In genomic region chr16:26606381-26607150, GRCh38 we compare ENCODE assay signal across 23 cellular contexts.
DNase-seq lines count a peak whose midpoint lies in the region; ATAC-seq and TF ChIP-seq lines count a peak whose summit lies in the region.
"Had no signal": no experiment of that assay in that cellular context is flagged by ENCODE, and none has a peak within 500 bp of the region (broad histone marks: within the 10 kb centered on the region; RNA-seq: fewer than 3 reads in every experiment).

No MANE protein-coding gene starts in this region.

- peaks cover 0 to 17% (median 0%) of the 10 kb centered on the region in 4 donors for H3K27me3 ChIP-seq in esophagus muscularis mucosa
- H3K27me3 ChIP-seq in thyroid gland: no peaks in the 10 kb centered on the region
- H3K27me3 ChIP-seq: Peyer's patch had no signal

- H3K4me3 ChIP-seq in esophagus muscularis mucosa (no peak overlapping the region), thyroid gland (replicated peaks in 1 of 3) (no peak overlapping the region)
- H3K4me3 ChIP-seq: GM12878, GM23338, Peyer's patch, SK-N-MC had no signal

- no peak for ATAC-seq in activated naive CD8-positive, alpha-beta T cell treated with anti-CD3 and anti-CD28 coated beads, Interleukin-2, amount 10 ng/mL, durations not matched to agents 7 days and 5 days (ENCODE audit: low read depth)
- no peak for ATAC-seq in activated naive CD8-positive, alpha-beta T cell treated with anti-CD3 and anti-CD28 coated beads, Interleukin-2, amount 50 U/mL, for 24 hours
- no peak for ATAC-seq in HG02981 (IDR thresholded peaks at IDR 0.05; ENCODE audit: unreplicated experiment)
- ATAC-seq in GM21723 (IDR thresholded peaks at IDR 0.05; ENCODE audit: unreplicated experiment): no peak
- ATAC-seq: GM12878, GM23338 had no signal

- H3K36me3 Mint-ChIP-seq in T-helper 2 cell treated with Interferon-gamma antibody and Interleukin-4, amounts not matched to agents 5 μg/mL and 100 μg/mL, for 36 hours (ENCODE audit: low read depth): peaks cover 7% of the 10 kb centered on the region
- peaks cover 10% of the 10 kb centered on the region for H3K36me3 Mint-ChIP-seq in activated naive CD8-positive, alpha-beta T cell treated with anti-CD3 and anti-CD28 coated beads, Interleukin-2, amount 10 ng/mL, durations not matched to agents 7 days and 5 days
- peaks cover 2% of the 10 kb centered on the region for H3K36me3 Mint-ChIP-seq in activated naive CD8-positive, alpha-beta T cell treated with anti-CD3 and anti-CD28 coated beads, Interleukin-2, amount 50 U/mL, for 24 hours (ENCODE audit: low read depth)
- H3K36me3 Mint-ChIP-seq: CD4-positive, alpha-beta memory T cell had no signal

- H3K27ac ChIP-seq in esophagus muscularis mucosa (replicated peaks in 1 of 4): no peak overlapping the region
- peak overlapping the region in 2 of 3 donors; percentile 73 to 83 for H3K27ac ChIP-seq in thyroid gland
- H3K27ac ChIP-seq: Peyer's patch, SK-N-MC had no signal

- peaks cover 11% of the 10 kb centered on the region for H3K27me3 Mint-ChIP-seq in T-helper 2 cell treated with Interferon-gamma antibody and Interleukin-4, amounts not matched to agents 5 μg/mL and 100 μg/mL, for 36 hours (ENCODE audit: low read depth)
- no peaks in the 10 kb centered on the region for H3K27me3 Mint-ChIP-seq in activated naive CD8-positive, alpha-beta T cell treated with anti-CD3 and anti-CD28 coated beads, Interleukin-2, amount 10 ng/mL, durations not matched to agents 7 days and 5 days
- H3K27me3 Mint-ChIP-seq in activated naive CD8-positive, alpha-beta T cell treated with anti-CD3 and anti-CD28 coated beads, Interleukin-2, amount 50 U/mL, for 24 hours: peaks cover 18% of the 10 kb centered on the region

- TF ChIP-seq CTCF in esophagus muscularis mucosa (IDR thresholded peaks at IDR 0.05): no peak
- TF ChIP-seq CTCF in thyroid gland (IDR thresholded peaks at IDR 0.05): no peak

- no peak for TF ChIP-seq EP300 in esophagus muscularis mucosa (IDR thresholded peaks at IDR 0.05)

- TF ChIP-seq POLR2A in esophagus muscularis mucosa (IDR thresholded peaks at IDR 0.05; ENCODE audit: low read depth) (no peak), thyroid gland (IDR thresholded peaks at IDR 0.05) (no peak)

- peaks cover 43% of the 10 kb centered on the region for H3K4me1 Mint-ChIP-seq in T-helper 2 cell treated with Interferon-gamma antibody and Interleukin-4, amounts not matched to agents 5 μg/mL and 100 μg/mL, for 36 hours (ENCODE audit: low read depth)
- peaks cover 23% of the 10 kb centered on the region for H3K4me1 Mint-ChIP-seq in activated naive CD8-positive, alpha-beta T cell treated with anti-CD3 and anti-CD28 coated beads, Interleukin-2, amount 10 ng/mL, durations not matched to agents 7 days and 5 days
- H3K4me1 Mint-ChIP-seq in activated naive CD8-positive, alpha-beta T cell treated with anti-CD3 and anti-CD28 coated beads, Interleukin-2, amount 50 U/mL, for 24 hours: peaks cover 9% of the 10 kb centered on the region
- H3K4me1 Mint-ChIP-seq: GM23338, H9 had no signal

- no peak overlapping the region for H3K4me3 Mint-ChIP-seq in T-helper 2 cell treated with Interferon-gamma antibody and Interleukin-4, amounts not matched to agents 5 μg/mL and 100 μg/mL, for 36 hours
- H3K4me3 Mint-ChIP-seq in activated naive CD8-positive, alpha-beta T cell treated with anti-CD3 and anti-CD28 coated beads, Interleukin-2, amount 10 ng/mL, durations not matched to agents 7 days and 5 days: no peak overlapping the region
- no peak overlapping the region for H3K4me3 Mint-ChIP-seq in activated naive CD8-positive, alpha-beta T cell treated with anti-CD3 and anti-CD28 coated beads, Interleukin-2, amount 50 U/mL, for 24 hours
- H3K4me3 Mint-ChIP-seq: CD4-positive, alpha-beta memory T cell; GM23338; H9 had no signal

- H3K4me1 ChIP-seq in esophagus muscularis mucosa (no peaks in the 10 kb centered on the region), thyroid gland (peaks cover 16 to 29% of the 10 kb centered on the region in 2 donors)
- H3K4me1 ChIP-seq: Peyer's patch had no signal

- no peak for DNase-seq in T-helper 2 cell treated with Interferon-gamma antibody and Interleukin-4, amounts not matched to agents 5 μg/mL and 100 μg/mL, for 36 hours (ENCODE audit: low spot score)
- DNase-seq in T-helper 2 cell (no peak), esophagus muscularis mucosa (ENCODE audit: extremely low spot score) (peak; percentile 90), thyroid gland (no peak)
- DNase-seq in activated naive CD8-positive, alpha-beta T cell treated with anti-CD3 and anti-CD28 coated beads, Interleukin-2, amount 10 ng/mL, durations not matched to agents 7 days and 5 days: no peak
- DNase-seq in activated naive CD8-positive, alpha-beta T cell treated with anti-CD3 and anti-CD28 coated beads, Interleukin-2, amount 50 U/mL, for 24 hours: no peak
- DNase-seq: C1 segment of cervical spinal cord; Caco-2; CD4-positive, alpha-beta memory T cell; EL; GDM1; H9; KBM-7; MM.1S; NCI-H446 treated with DMSO at 0.1 percent for 48 hours; NCI-H69; Peyer's patch; SIG-M5 had no signal

- peak overlapping the region; percentile 27 for H3K27ac Mint-ChIP-seq in T-helper 2 cell treated with Interferon-gamma antibody and Interleukin-4, amounts not matched to agents 5 μg/mL and 100 μg/mL, for 36 hours
- H3K27ac Mint-ChIP-seq in activated naive CD8-positive, alpha-beta T cell treated with anti-CD3 and anti-CD28 coated beads, Interleukin-2, amount 10 ng/mL, durations not matched to agents 7 days and 5 days: peak overlapping the region; percentile 66
- no peak overlapping the region for H3K27ac Mint-ChIP-seq in activated naive CD8-positive, alpha-beta T cell treated with anti-CD3 and anti-CD28 coated beads, Interleukin-2, amount 50 U/mL, for 24 hours
- H3K27ac Mint-ChIP-seq: GM23338 had no signal

- POLR2A ChIA-PET in activated naive CD8-positive, alpha-beta T cell treated with anti-CD3 and anti-CD28 coated beads, Interleukin-2, amount 10 ng/mL, durations not matched to agents 7 days and 5 days (lab: Charles Lee): interaction anchor here (1.2 kb wide), 1 partner anchor 8 kb away, joined by 4 read pairs; no protein-coding TSS in a partner anchor

- no peaks in the 10 kb centered on the region for H3K9me3 ChIP-seq in esophagus muscularis mucosa
- H3K9me3 ChIP-seq in thyroid gland: no peaks in the 10 kb centered on the region
- H3K9me3 ChIP-seq: Caco-2, Peyer's patch had no signal

- peaks cover 8% of the 10 kb centered on the region for H3K9me3 Mint-ChIP-seq in T-helper 2 cell treated with Interferon-gamma antibody and Interleukin-4, amounts not matched to agents 5 μg/mL and 100 μg/mL, for 36 hours
- H3K9me3 Mint-ChIP-seq in activated naive CD8-positive, alpha-beta T cell treated with anti-CD3 and anti-CD28 coated beads, Interleukin-2, amount 10 ng/mL, durations not matched to agents 7 days and 5 days: peaks cover 9% of the 10 kb centered on the region
- no peaks in the 10 kb centered on the region for H3K9me3 Mint-ChIP-seq in activated naive CD8-positive, alpha-beta T cell treated with anti-CD3 and anti-CD28 coated beads, Interleukin-2, amount 50 U/mL, for 24 hours
- H3K9me3 Mint-ChIP-seq: H9 had no signal

- 81% methylated on average over 3 of the region's 3 CpGs for WGBS in esophagus muscularis mucosa
- 86 to 97% methylated on average over 3 of the region's 3 CpGs for WGBS in thyroid gland, 2 donors

- no peaks in the 10 kb centered on the region for H3K36me3 ChIP-seq in esophagus muscularis mucosa
- no peaks in the 10 kb centered on the region for H3K36me3 ChIP-seq in thyroid gland
- H3K36me3 ChIP-seq: Peyer's patch had no signal

- intact Hi-C loops in esophagus muscularis mucosa (cut with DNase I) (no loop called here), thyroid gland (cut with DNase I) (no loop called here)

Comparison
In these comparisons a context has a peak if more than half of its experiments do, and no peak if none do; other contexts are left out.
1. H3K27ac ChIP-seq: peak in thyroid gland (2 of 3); none in esophagus muscularis mucosa (0 of 4).